ENCODE assay signal across 13 cellular contexts in genomic region chr6:16476861-16477260, GRCh38.
DNase-seq lines count a peak whose midpoint lies in the region; ATAC-seq and TF ChIP-seq lines count a peak whose summit lies in the region.
"Had no signal": no experiment of that assay in that cellular context is flagged by ENCODE, and none has a peak within 500 bp of the region (broad histone marks: within the 10 kb centered on the region; RNA-seq: fewer than 3 reads in every experiment).

No MANE protein-coding gene starts in this region.

- H3K4me1 Mint-ChIP-seq in activated naive CD4-positive, alpha-beta T cell treated with anti-CD3 and anti-CD28 coated beads, Interleukin-2, amount 50 U/mL, for 24 hours, result peaks cover 80% of the 10 kb centered on the region
- peaks cover 74% of the 10 kb centered on the region for H3K4me1 Mint-ChIP-seq in activated B cell treated with CpG ODN at 0.5 μM for 24 hours

- intact Hi-C loops in activated B cell treated with CpG ODN at 0.5 μM for 24 hours (cut with micrococcal nuclease) (no loop called here), gastrocnemius medialis (cut with DNase I; ENCODE audit: low total_unique reads) (no loop called here)

- no peak overlapping the region for H3K4me3 Mint-ChIP-seq in activated naive CD4-positive, alpha-beta T cell treated with anti-CD3 and anti-CD28 coated beads, Interleukin-2, amount 50 U/mL, for 24 hours
- peak overlapping the region; percentile 28 for H3K4me3 Mint-ChIP-seq in activated B cell treated with CpG ODN at 0.5 μM for 24 hours

- ATAC-seq in activated naive CD4-positive, alpha-beta T cell treated with anti-CD3 and anti-CD28 coated beads, Interleukin-2, amount 50 U/mL, for 72 hours, result no peak
- ATAC-seq in GM18868 (IDR thresholded peaks at IDR 0.05; ENCODE audit: unreplicated experiment) (peak; percentile 18), activated B cell treated with CpG ODN at 0.5 μM for 24 hours (ENCODE audit: low read depth) (peak; percentile 35), gastrocnemius medialis (no peak), GM21423 (IDR thresholded peaks at IDR 0.05; ENCODE audit: unreplicated experiment) (no peak), GM19328 (IDR thresholded peaks at IDR 0.05; ENCODE audit: unreplicated experiment) (no peak)

- peaks cover 28% of the 10 kb centered on the region for H3K36me3 Mint-ChIP-seq in activated naive CD4-positive, alpha-beta T cell treated with anti-CD3 and anti-CD28 coated beads, Interleukin-2, amount 50 U/mL, for 24 hours
- H3K36me3 Mint-ChIP-seq in activated naive CD4-positive, alpha-beta T cell treated with anti-CD3 and anti-CD28 coated beads, Interleukin-2, amount 50 U/mL, for 72 hours, result peaks cover 6 to 30% of the 10 kb centered on the region in 2 donors
- H3K36me3 Mint-ChIP-seq in activated B cell treated with CpG ODN at 0.5 μM for 24 hours (ENCODE audit: low read depth), result no peaks in the 10 kb centered on the region

- H3K4me3 ChIP-seq in gastrocnemius medialis, result no peak overlapping the region
- H3K4me3 ChIP-seq in foreskin fibroblast (ENCODE audit: low read depth in 1 of 2, low read length in 2 of 2), result no peak overlapping the region
- H3K4me3 ChIP-seq: right lobe of liver had no signal

- H3K36me3 ChIP-seq in gastrocnemius medialis, result no peaks in the 10 kb centered on the region
- H3K36me3 ChIP-seq: right lobe of liver had no signal

- POLR2A ChIA-PET in activated B cell treated with CpG ODN at 0.5 μM for 24 hours (lab: Charles Lee), result interaction anchor here (0.7 kb wide), 1 partner anchor 146 kb away, joined by 3 read pairs; no protein-coding TSS in a partner anchor

- H3K9me3 ChIP-seq in gastrocnemius medialis, result no peaks in the 10 kb centered on the region
- H3K9me3 ChIP-seq: right lobe of liver had no signal

- DNase-seq in activated naive CD4-positive, alpha-beta T cell treated with anti-CD3 and anti-CD28 coated beads, Interleukin-2, amount 50 U/mL, for 72 hours (ENCODE audit: low spot score in 2 of 2), result no peak
- DNase-seq in activated B cell treated with CpG ODN at 0.5 μM for 24 hours (no peak), gastrocnemius medialis (no peak), foreskin fibroblast (no peak)
- DNase-seq: activated gamma-delta T cell, kidney glomerular epithelial cell, NCI-H1694 treated with DMSO at 0.1 percent for 48 hours, NCI-H226, right lobe of liver had no signal

- TF ChIP-seq CTCF in activated B cell treated with CpG ODN at 0.5 μM for 24 hours (IDR thresholded peaks at IDR 0.05), result no peak
- TF ChIP-seq CTCF in gastrocnemius medialis (IDR thresholded peaks at IDR 0.05 in 4 of 5, conservative IDR thresholded peaks at IDR 0.05 in 1 of 5), result no peak
- TF ChIP-seq CTCF in foreskin fibroblast (IDR thresholded peaks at IDR 0.05; ENCODE audit: low read depth, low read length), result no peak

- in situ Hi-C loops in gastrocnemius medialis (cut with MboI; ENCODE audit: low sequenced_read_pairs in 4 of 4), result no loop called here

- peaks cover 5% of the 10 kb centered on the region for H3K9me3 Mint-ChIP-seq in activated naive CD4-positive, alpha-beta T cell treated with anti-CD3 and anti-CD28 coated beads, Interleukin-2, amount 50 U/mL, for 24 hours
- H3K9me3 Mint-ChIP-seq in activated naive CD4-positive, alpha-beta T cell treated with anti-CD3 and anti-CD28 coated beads, Interleukin-2, amount 50 U/mL, for 72 hours, result peaks cover 4 to 5% of the 10 kb centered on the region in 2 donors
- no peaks in the 10 kb centered on the region for H3K9me3 Mint-ChIP-seq in activated B cell treated with CpG ODN at 0.5 μM for 24 hours

- peak overlapping the region; percentile 92 for H3K27ac Mint-ChIP-seq in activated naive CD4-positive, alpha-beta T cell treated with anti-CD3 and anti-CD28 coated beads, Interleukin-2, amount 50 U/mL, for 24 hours
- H3K27ac Mint-ChIP-seq in activated naive CD4-positive, alpha-beta T cell treated with anti-CD3 and anti-CD28 coated beads, Interleukin-2, amount 50 U/mL, for 72 hours, result peak overlapping the region in 1 of 2 donors; percentile 43
- H3K27ac Mint-ChIP-seq in activated B cell treated with CpG ODN at 0.5 μM for 24 hours, result peak overlapping the region; percentile 76

- H3K4me1 ChIP-seq in gastrocnemius medialis, result peaks cover 20 to 25% of the 10 kb centered on the region in 2 donors

- no peaks in the 10 kb centered on the region for H3K27me3 ChIP-seq in gastrocnemius medialis
- H3K27me3 ChIP-seq: right lobe of liver had no signal

- TF ChIP-seq POLR2A in gastrocnemius medialis (IDR thresholded peaks at IDR 0.05), result no peak

- CTCF ChIA-PET in activated B cell treated with CpG ODN at 0.5 μM for 24 hours (lab: Charles Lee), result no interaction called here

- H3K27me3 Mint-ChIP-seq in activated naive CD4-positive, alpha-beta T cell treated with anti-CD3 and anti-CD28 coated beads, Interleukin-2, amount 50 U/mL, for 24 hours, result no peaks in the 10 kb centered on the region
- H3K27me3 Mint-ChIP-seq in activated B cell treated with CpG ODN at 0.5 μM for 24 hours, result no peaks in the 10 kb centered on the region

- H3K27ac ChIP-seq in gastrocnemius medialis, result peak overlapping the region; percentile 55 to 83 (median 66)
- H3K27ac ChIP-seq: right lobe of liver had no signal

Comparison
In these comparisons a context has a peak if more than half of its experiments do, and no peak if none do; other contexts are left out.
1. ATAC-seq: peak in GM18868 (single experiment) and activated B cell treated with CpG ODN at 0.5 μM for 24 hours (single experiment); none in activated naive CD4-positive, alpha-beta T cell treated with anti-CD3 and anti-CD28 coated beads, Interleukin-2, amount 50 U/mL, for 72 hours (0 of 2), gastrocnemius medialis (0 of 2), GM21423 (single experiment) and GM19328 (single experiment).